In the genomic region with DNA sequence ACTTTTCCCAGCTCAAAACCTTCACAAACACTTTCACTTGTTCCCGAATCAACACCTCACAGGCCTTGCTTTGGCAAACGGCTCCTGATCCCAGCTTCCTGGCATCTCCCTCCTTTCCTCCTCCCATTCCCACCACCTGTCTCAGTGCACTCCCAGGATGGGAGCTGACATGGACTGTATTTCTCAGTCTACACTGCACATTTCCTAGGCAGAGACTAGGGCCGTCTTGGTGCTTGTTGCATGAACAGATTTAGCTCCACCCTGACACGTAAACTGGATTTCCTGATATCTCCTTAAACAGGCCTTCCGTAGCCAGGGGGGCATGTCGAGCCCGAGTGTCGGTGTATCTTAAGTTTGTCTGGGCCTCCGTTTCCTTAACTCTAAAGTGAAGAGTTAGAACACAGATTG, we compare ENCODE assay signal across 8 cellular contexts. TPM values are rescaled to one million over a fixed set of nuclear protein-coding genes. Genes with fewer than 3 reads are reported as not detected.
DNase-seq lines count a peak whose midpoint lies in the region; ATAC-seq and TF ChIP-seq lines count a peak whose summit lies in the region.

No MANE protein-coding gene starts in this region.

- intact Hi-C loops in CD4-positive, alpha-beta memory T cell (cut with micrococcal nuclease) = loop anchor here (1.0 to 2.0 kb wide), 4 partner anchors 58 to 268 kb away; partner anchors contain the start of genes RAMAC and RPS17

- peaks cover 0 to 1% (median 0%) of the 10 kb centered on the region in 8 donors for H3K9me3 Mint-ChIP-seq in CD4-positive, alpha-beta memory T cell
- H3K9me3 Mint-ChIP-seq in neural crest cell = no peaks in the 10 kb centered on the region

- H3K4me2 ChIP-seq in KMS-11 = peak overlapping the region; percentile 69; the same call in 1 of the 2 replicates

- no peaks in the 10 kb centered on the region for H3K9me3 ChIP-seq in CD4-positive, alpha-beta memory T cell (ENCODE audit: control insufficient read depth in 1 of 2, low read length in 2 of 2)

- H3K4me3 Mint-ChIP-seq in CD4-positive, alpha-beta memory T cell = peak overlapping the region in 5 of 8 donors; percentile 22 to 89 (median 84)
- H3K4me3 Mint-ChIP-seq in neural crest cell = peak overlapping the region; percentile 88

- peak overlapping the region in 5 of 7 donors; percentile 89 to 94 (median 92) for H3K27ac Mint-ChIP-seq in CD4-positive, alpha-beta memory T cell
- no peak overlapping the region for H3K27ac Mint-ChIP-seq in neural crest cell (ENCODE audit: unreplicated experiment)

- H3K36me3 Mint-ChIP-seq in CD4-positive, alpha-beta memory T cell = peaks cover 5 to 21% of the 10 kb centered on the region in 2 donors
- H3K36me3 Mint-ChIP-seq in neural crest cell (ENCODE audit: low read depth) = peaks cover 2% of the 10 kb centered on the region

- H2AFZ ChIP-seq in KMS-11 (ENCODE audit: low read depth) = peak overlapping the region; percentile 75

- TF ChIP-seq CTCF in KMS-11 (conservative IDR thresholded peaks at IDR 0.05; ENCODE audit: low read depth, low read length) (no peak), neural crest cell (conservative IDR thresholded peaks at IDR 0.05) (no peak)

- peaks cover 4% of the 10 kb centered on the region for H3K36me3 ChIP-seq in CD4-positive, alpha-beta memory T cell (ENCODE audit: insufficient read depth, low read length)
- H3K36me3 ChIP-seq in KMS-11 (ENCODE audit: insufficient read depth) = no peaks in the 10 kb centered on the region

- ATAC-seq in HG03196 (IDR thresholded peaks at IDR 0.05; ENCODE audit: unreplicated experiment) = no peak

- peaks cover 0 to 1% of the 10 kb centered on the region in 2 donors for H3K27me3 Mint-ChIP-seq in CD4-positive, alpha-beta memory T cell
- H3K27me3 Mint-ChIP-seq in neural crest cell (ENCODE audit: low read depth) = peaks cover 1% of the 10 kb centered on the region

- no peak overlapping the region for H3K4me3 ChIP-seq in CD4-positive, alpha-beta memory T cell (ENCODE audit: low read length in 2 of 2)
- no peak overlapping the region for H3K4me3 ChIP-seq in KMS-11 (IDR thresholded peaks at IDR 0.05; ENCODE audit: insufficient read depth, low read depth, low read length)

- POLR2A ChIA-PET in CD4-positive, alpha-beta memory T cell (lab: Charles Lee; ENCODE audit: partially characterized antibody) = interaction anchor here (1.4 to 4.7 kb wide), 4 partner anchors 58 to 269 kb away, joined by 4 to 40 read pairs (median 26); partner anchors contain the start of genes RAMAC and RPS17

- peaks cover 13 to 33% (median 22%) of the 10 kb centered on the region in 4 donors for H3K4me1 Mint-ChIP-seq in CD4-positive, alpha-beta memory T cell
- H3K4me1 Mint-ChIP-seq in neural crest cell = peaks cover 25% of the 10 kb centered on the region

- no peaks in the 10 kb centered on the region for H3K27me3 ChIP-seq in CD4-positive, alpha-beta memory T cell (ENCODE audit: insufficient read depth, low read length)
- no peaks in the 10 kb centered on the region for H3K27me3 ChIP-seq in KMS-11 (ENCODE audit: insufficient read depth, low read depth)

- DNase-seq in CD4-positive, alpha-beta memory T cell = peak in 1 of 5 donors; percentile 34
- DNase-seq in caudate nucleus (lab: John Stamatoyannopoulos, UW) = no peak
- no peak for DNase-seq in neural crest cell (ENCODE audit: low read depth, low spot score)
- no peak for DNase-seq in OCI-M2 (lab: John Stamatoyannopoulos, UW; ENCODE audit: unreplicated experiment)
- no peak for DNase-seq in NCI-H2081 treated with DMSO at 0.1 percent for 48 hours (lab: John Stamatoyannopoulos, UW)
- no peak for DNase-seq in AML-193 (lab: John Stamatoyannopoulos, UW)

- H3K4me1 ChIP-seq in CD4-positive, alpha-beta memory T cell (ENCODE audit: insufficient read depth, low read length) = peaks cover 29% of the 10 kb centered on the region
- peaks cover 57% of the 10 kb centered on the region for H3K4me1 ChIP-seq in KMS-11 (ENCODE audit: low read depth, poor library complexity, severe bottlenecking)

- no peak overlapping the region for H3K9ac ChIP-seq in KMS-11

- no peaks in the 10 kb centered on the region for H4K20me1 ChIP-seq in KMS-11 (ENCODE audit: insufficient read depth)

- CTCF ChIA-PET in CD4-positive, alpha-beta memory T cell (lab: Charles Lee; ENCODE audit: partially characterized antibody) = interaction anchor here (1.4 kb wide), 1 partner anchor 58 kb away, joined by 4 read pairs; no protein-coding TSS in a partner anchor

- peak overlapping the region; percentile 99 for H3K27ac ChIP-seq in CD4-positive, alpha-beta memory T cell (ENCODE audit: low read depth, low read length)
- no peak overlapping the region for H3K27ac ChIP-seq in KMS-11
- H3K27ac ChIP-seq in caudate nucleus (ENCODE audit: low read depth, low read length) = peak overlapping the region; percentile 14

- H3K79me2 ChIP-seq in KMS-11 (ENCODE audit: insufficient read depth, low read depth) = peaks cover 19% of the 10 kb centered on the region; the same call in 1 of the 2 replicates

RNA-seq across cellular contexts. Expression of gene WHAMM, which starts 0.8 kb away (rescaled TPM):
- 10 to 100 TPM; 31.6 to 33.5 TPM for total RNA-seq in CD4-positive, alpha-beta memory T cell
- polyA plus RNA-seq in CD4-positive, alpha-beta memory T cell = 1 to 10 TPM; 2.2 to 7.1 TPM
- total RNA-seq in neural crest cell = 5.8 and 6.3 TPM in 2 replicates

RNA-seq across cellular contexts. Expression of gene FSD2, which starts 2.8 kb away (rescaled TPM):
- not detected for total RNA-seq in CD4-positive, alpha-beta memory T cell
- under 1 TPM; 0.08 to 0.11 TPM for polyA plus RNA-seq in CD4-positive, alpha-beta memory T cell
- 0.05 TPM in 1 of 2 replicates, not detected in the other for total RNA-seq in neural crest cell
